ENCODE assay signal across 12 cellular contexts in the genomic region with DNA sequence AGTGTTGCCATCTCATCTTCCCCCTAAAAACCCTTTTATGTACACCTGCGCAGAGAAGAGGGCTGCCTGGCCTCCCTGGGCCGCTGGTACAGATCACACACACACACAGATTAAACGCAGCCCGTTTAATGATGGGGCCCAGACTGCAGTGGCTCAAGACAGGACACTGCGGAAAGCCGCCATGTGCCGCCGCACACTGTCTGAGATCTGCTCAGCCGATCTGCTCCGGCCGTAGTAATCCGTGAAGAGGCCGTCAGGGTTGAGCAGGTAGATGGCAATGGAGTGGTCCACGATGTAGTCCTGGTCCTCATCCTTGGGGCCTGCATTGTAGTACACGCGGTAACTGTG. TPM values are rescaled to one million over a fixed set of nuclear protein-coding genes. Genes with fewer than 3 reads are reported as not detected.
DNase-seq lines count a peak whose midpoint lies in the region; FAIRE-seq and TF ChIP-seq lines count a peak whose summit lies in the region.
"Had no signal": no experiment of that assay in that cellular context is flagged by ENCODE, and none has a peak within 500 bp of the region (broad histone marks: within the 10 kb centered on the region; RNA-seq: fewer than 3 reads in every experiment).

No MANE protein-coding gene starts in this region.

- H3K79me1 ChIP-seq in mesenchymal stem cell (replicated peaks; ENCODE audit: low read length, poor library complexity, severe bottlenecking) = peaks cover 29% of the 10 kb centered on the region

- no peaks in the 10 kb centered on the region for H3K9me3 ChIP-seq in mesenchymal stem cell (ENCODE audit: control insufficient read depth, low read length)
- H3K9me3 ChIP-seq: right atrium auricular region had no signal

- H3K36me3 ChIP-seq in mesenchymal stem cell (ENCODE audit: control insufficient read depth in 1 of 2, insufficient read depth in 2 of 2, low read depth in 1 of 2, low read length in 2 of 2) = peaks cover 46 to 48% of the 10 kb centered on the region in 2 experiments

- 0 out of 2 replicates have a peak, but pooled peaks have one; percentile 10 for TF ChIP-seq POLR2A in GM12891 (IDR thresholded peaks at IDR 0.05; ENCODE audit: low read depth, low read length)

- no peak overlapping the region for H2AK5ac ChIP-seq in mesenchymal stem cell (ENCODE audit: low read length, severe bottlenecking)

- H4K91ac ChIP-seq in mesenchymal stem cell (ENCODE audit: low read length) = no peak overlapping the region

- H3K4me1 ChIP-seq in mesenchymal stem cell (ENCODE audit: control insufficient read depth, insufficient read depth, low read depth, low read length) = peaks cover 26% of the 10 kb centered on the region

- H3K9ac ChIP-seq in mesenchymal stem cell (ENCODE audit: low read length) = peak overlapping the region; percentile 94

- peak overlapping the region in 1 of 2 experiments; percentile 24 for H3K4ac ChIP-seq in mesenchymal stem cell (ENCODE audit: low read depth in 1 of 2, low read length in 2 of 2)

- CTCF ChIA-PET in RWPE1 (lab: Yijun Ruan, JAX) = no interaction called here

- H3K27me3 ChIP-seq in mesenchymal stem cell (ENCODE audit: control insufficient read depth in 1 of 2, insufficient read depth in 1 of 2, low read length in 2 of 2) = no peaks in the 10 kb centered on the region
- H3K27me3 ChIP-seq: right atrium auricular region had no signal

- H4K8ac ChIP-seq in mesenchymal stem cell (ENCODE audit: low read length) = no peak overlapping the region

- 94% methylated on average over 16 of the region's 16 CpGs for WGBS in mesenchymal stem cell

- no peak overlapping the region for H3K14ac ChIP-seq in mesenchymal stem cell (ENCODE audit: low read length in 2 of 2)

- no peak overlapping the region for H2BK15ac ChIP-seq in mesenchymal stem cell (ENCODE audit: low read depth, poor library complexity, severe bottlenecking)

- H2BK5ac ChIP-seq in mesenchymal stem cell (ENCODE audit: low read depth, low read length, poor library complexity, severe bottlenecking) = no peak overlapping the region

- no peak overlapping the region for H3K18ac ChIP-seq in mesenchymal stem cell (ENCODE audit: low read depth in 1 of 2, low read length in 2 of 2)

- POLR2A ChIA-PET in RWPE1 (lab: Yijun Ruan, JAX; ENCODE audit: low non-redundant PET) = no interaction called here

- no peak overlapping the region for H2BK12ac ChIP-seq in mesenchymal stem cell (ENCODE audit: low read length in 2 of 2)

- peak overlapping the region; percentile 97 for H3K27ac ChIP-seq in RWPE1
- H3K27ac ChIP-seq in mesenchymal stem cell (ENCODE audit: low read length, poor library complexity, severe bottlenecking) = no peak overlapping the region
- H3K27ac ChIP-seq: right atrium auricular region had no signal

- no peak overlapping the region for H2BK120ac ChIP-seq in mesenchymal stem cell (ENCODE audit: low read depth, low read length)

- FAIRE-seq in GM12891 (lab: Jason Lieb, UNC) = no peak

- H3K4me2 ChIP-seq in mesenchymal stem cell (ENCODE audit: low read length, poor library complexity, severe bottlenecking) = no peak overlapping the region

- no peak overlapping the region for H3K23ac ChIP-seq in mesenchymal stem cell (ENCODE audit: low read length in 2 of 2)

- H3K4me3 ChIP-seq in mesenchymal stem cell (ENCODE audit: insufficient read depth in 1 of 2, low read depth in 1 of 2, low read length in 2 of 2) = no peak overlapping the region
- H3K4me3 ChIP-seq: right atrium auricular region had no signal

- H2AFZ ChIP-seq in mesenchymal stem cell (ENCODE audit: low read depth, low read length) = no peak overlapping the region

- DNase-seq in GM12891 (ENCODE audit: insufficient read length, low spot score) (no peak), RWPE1 (ENCODE audit: low spot score) (no peak), mesenchymal stem cell (no peak), OCI-M2 (lab: John Stamatoyannopoulos, UW; ENCODE audit: unreplicated experiment) (no peak), NCI-H2081 (lab: John Stamatoyannopoulos, UW) (no peak)
- no peak for DNase-seq in stimulated activated CD8-positive, alpha-beta memory T cell treated with anti-CD3 and anti-CD28 coated beads, Interleukin-4, amount 100 ng/mL, for 48 hours
- DNase-seq: activated effector memory CD4-positive, alpha-beta T cell treated with Interleukin-2 at 50 U/mL for 16 hours; cortex of kidney; midbrain; MV-4-11; Right ventricle myocardium superior had no signal

- TF ChIP-seq CTCF in RWPE1 (conservative IDR thresholded peaks at IDR 0.05; ENCODE audit: low read depth) = no peak

TF ChIP-seq in GM12891, 5 proteins besides CTCF, POLR2A, EP300 and RAD21:
- no peak for TF ChIP-seq POLR2AphosphoS5 (IDR thresholded peaks at IDR 0.05; ENCODE audit: low read depth, low read length)
- TF ChIP-seq SPI1 (IDR thresholded peaks at IDR 0.05; ENCODE audit: low read depth, low read length) = no peak
- TF ChIP-seq PAX5 (IDR thresholded peaks at IDR 0.05; ENCODE audit: insufficient read depth, low read length, severe bottlenecking) = no peak

RNA-seq across cellular contexts. Expression of a gene that starts 2.0 kb away (rescaled TPM):
- polyA plus RNA-seq in GM12891 (2012; ENCODE audit: low read depth, missing spikeins) = 4.2 TPM
- 0.41 TPM for polyA plus RNA-seq in mesenchymal stem cell (2013, experiment 1 of 2)
- polyA plus RNA-seq in mesenchymal stem cell (2013, experiment 2 of 2) = 0.84 TPM

RNA-seq across cellular contexts. Expression of a gene that starts 6.4 kb away (rescaled TPM):
- 14.0 TPM for polyA plus RNA-seq in GM12891 (2012; ENCODE audit: low read depth, missing spikeins)
- polyA plus RNA-seq in mesenchymal stem cell (2013, experiment 1 of 2) = 18.0 TPM
- 17.4 TPM for polyA plus RNA-seq in mesenchymal stem cell (2013, experiment 2 of 2)

RNA-seq across cellular contexts. Expression of a gene that starts 15.4 kb away (rescaled TPM):
- polyA plus RNA-seq in GM12891 (2012; ENCODE audit: low read depth, missing spikeins) = 46.7 TPM
- polyA plus RNA-seq in mesenchymal stem cell (2013, experiment 1 of 2) = 11.7 TPM
- 9.7 TPM for polyA plus RNA-seq in mesenchymal stem cell (2013, experiment 2 of 2)

RNA-seq across cellular contexts. Expression of a gene that starts 15.9 kb away (rescaled TPM):
- 29.2 TPM for polyA plus RNA-seq in GM12891 (2012; ENCODE audit: low read depth, missing spikeins)
- polyA plus RNA-seq in mesenchymal stem cell (2013, experiment 1 of 2) = 81.8 TPM
- polyA plus RNA-seq in mesenchymal stem cell (2013, experiment 2 of 2) = 79.8 TPM

RNA-seq across cellular contexts. Expression of a gene that starts 22.3 kb away (rescaled TPM):
- polyA plus RNA-seq in GM12891 (2012; ENCODE audit: low read depth, missing spikeins) = 2.6 TPM
- polyA plus RNA-seq in mesenchymal stem cell (2013, experiment 1 of 2) = 0.48 TPM
- polyA plus RNA-seq in mesenchymal stem cell (2013, experiment 2 of 2) = 0.51 TPM
